Comparison of ENCODE assay signal across 34 cellular contexts in the genomic region with DNA sequence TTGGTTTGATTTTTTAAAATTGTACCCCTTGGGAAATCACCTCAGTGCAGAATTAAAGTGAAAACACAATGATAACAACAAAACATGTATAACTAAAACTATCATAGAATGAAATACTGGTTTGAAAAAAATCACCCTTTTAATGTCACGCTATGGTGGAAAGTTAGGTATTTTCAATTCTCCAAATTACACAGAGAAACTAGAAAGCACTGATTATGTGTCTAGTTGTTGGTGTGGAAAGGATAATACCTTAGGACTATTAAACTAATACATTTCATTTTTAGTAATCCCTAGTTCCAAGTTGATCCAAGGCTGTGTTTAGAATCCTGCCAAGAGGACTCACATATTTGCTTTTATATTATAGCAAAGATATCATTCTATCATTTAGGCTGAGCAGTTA.
"Had no signal": no experiment of that assay in that cellular context is flagged by ENCODE, and none has a peak within 500 bp of the region (broad histone marks: within the 10 kb centered on the region; RNA-seq: fewer than 3 reads in every experiment).

No MANE protein-coding gene starts in this region.

- H3K4me3 ChIP-seq: MG63, Peyer's patch, SJSA1 had no signal

- FAIRE-seq: bronchial epithelial cell, colon, TTC549 had no signal

- H3K27me3 ChIP-seq: MG63, Peyer's patch, SJSA1 had no signal

- ATAC-seq: activated CD4-positive, CD25-positive, alpha-beta regulatory T cell treated with anti-CD3 and anti-CD28 coated beads, Interleukin-2, amount 50 U/mL, for 24 hours; activated naive CD8-positive, alpha-beta T cell treated with anti-CD3 and anti-CD28 coated beads, Interleukin-2, amount 50 U/mL, for 24 hours; activated T-cell treated with anti-CD3 and anti-CD28 coated beads, Interleukin-2, amount 50 U/mL, for 4 hours; PC-3; WTC11 had no signal

- H3K27ac ChIP-seq: Peyer's patch, SJSA1 had no signal

- H3K4me2 ChIP-seq: SK-N-SH had no signal

- H3K4me1 ChIP-seq: Peyer's patch, SJSA1 had no signal

- H3K36me3 ChIP-seq: SJSA1 had no signal

- H3K9ac ChIP-seq: SK-N-SH had no signal

- H3K9me3 ChIP-seq: MG63, Peyer's patch, SJSA1 had no signal

- DNase-seq: activated CD4-positive, alpha-beta memory T cell treated with anti-CD3 and anti-CD28 coated beads for 36 hours; activated CD4-positive, alpha-beta T cell treated with anti-CD3 and anti-CD28 coated beads for 4 hours; activated CD4-positive, alpha-beta T cell treated with anti-CD3 and anti-CD28 coated beads, Interleukin-2, amount 50 U/mL, for 1 hour; activated CD8-positive, alpha-beta memory T cell treated with anti-CD3 and anti-CD28 coated beads, Interleukin-2, amount 50 U/mL, for 4 hours; activated gamma-delta T cell treated with Interleukin-2 at 50 U/mL for 16 hours; activated naive CD4-positive, alpha-beta T cell treated with anti-CD3 and anti-CD28 coated beads for 36 hours; activated naive CD8-positive, alpha-beta T cell treated with anti-CD3 and anti-CD28 coated beads, Interleukin-2, amount 50 U/mL, for 24 hours; activated T-cell treated with anti-CD3 and anti-CD28 coated beads for 4 hours; activated T-cell treated with anti-CD3 and anti-CD28 coated beads, Interleukin-2, amount 50 U/mL, for 4 hours; anterior cingulate cortex; caudate nucleus; cerebellar nuclear complex; MG63; NCI-H1092; NCI-H1436 treated with DMSO at 0.1 percent for 48 hours; NCI-H1694 treated with DMSO at 0.1 percent for 48 hours; NCI-H2029 treated with DMSO at 0.1 percent for 48 hours; NCI-H2107; NCI-H2171; NCI-H510A; NCI-H526; NCI-H748 treated with DMSO at 0.1 percent for 48 hours; NK-92 treated with Interleukin-12 subunit alpha and Interleukin-12 subunit beta, amount 100 ng/mL, for 24 hours; PC-3; Peyer's patch; RPMI8226; SHP77 treated with DMSO at 0.1 percent for 48 hours; SK-N-SH had no signal
